Comparison of ENCODE assay signal across 13 cellular contexts in the genomic region with DNA sequence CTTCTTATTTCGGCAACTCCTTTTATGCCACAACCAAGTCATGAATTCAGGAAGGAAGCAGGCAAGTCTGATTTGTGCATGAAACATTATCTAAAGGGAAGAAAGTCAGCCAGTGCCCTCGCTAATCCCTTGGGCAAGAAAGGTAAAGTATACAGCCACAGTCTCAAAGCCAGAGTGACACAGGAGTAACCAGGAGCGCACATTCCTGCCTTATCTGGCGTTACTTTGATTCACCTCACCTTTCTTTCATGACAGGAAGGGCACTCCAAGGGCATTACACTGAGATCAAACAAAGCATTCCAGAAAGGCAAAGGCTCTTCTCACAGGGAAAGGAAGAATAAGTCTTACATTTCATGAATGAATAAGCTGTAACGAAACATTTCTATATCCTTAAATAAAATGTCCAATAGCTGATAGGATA. TPM values are rescaled to one million over a fixed set of nuclear protein-coding genes. Genes with fewer than 3 reads are reported as not detected.
DNase-seq lines count a peak whose midpoint lies in the region; ATAC-seq and TF ChIP-seq lines count a peak whose summit lies in the region.
"Had no signal": no experiment of that assay in that cellular context is flagged by ENCODE, and none has a peak within 500 bp of the region (broad histone marks: within the 10 kb centered on the region; RNA-seq: fewer than 3 reads in every experiment).

No MANE protein-coding gene starts in this region.

- no peak for TF ChIP-seq CTCF in MCF 10A (IDR thresholded peaks at IDR 0.05; ENCODE audit: unreplicated experiment)
- TF ChIP-seq CTCF in GM13976 (IDR thresholded peaks at IDR 0.05; ENCODE audit: borderline replicate concordance, control extremely low read depth, extremely low read depth, insufficient read depth, missing control alignments), result no peak

- H3K36me3 Mint-ChIP-seq in MCF 10A (ENCODE audit: insufficient read depth, unreplicated experiment), result peaks cover 19% of the 10 kb centered on the region
- H3K36me3 Mint-ChIP-seq in effector memory CD8-positive, alpha-beta T cell (ENCODE audit: insufficient read depth), result no peaks in the 10 kb centered on the region

- peaks cover 40% of the 10 kb centered on the region for H3F3A ChIP-seq in GM23248 (ENCODE audit: insufficient read depth)

- POLR2A ChIA-PET in MCF 10A (lab: Yijun Ruan, JAX), result interaction anchor here (1.1 to 1.4 kb wide), 3 partner anchors 13 to 18 kb away, joined by 4 to 11 read pairs (median 8); no protein-coding TSS in a partner anchor

- no peak overlapping the region for H3K9ac ChIP-seq in GM23248

- no peak for ATAC-seq in effector memory CD8-positive, alpha-beta T cell (replicated peaks)

- CTCF ChIA-PET in MCF 10A (lab: Yijun Ruan, JAX), result interaction anchor here (1.3 kb wide), 1 partner anchor 10 kb away, joined by 3 read pairs; no protein-coding TSS in a partner anchor

- WGBS in GM23248 (ENCODE audit: low coverage in 1 of 2, low lambda C conversion rate in 2 of 2, missing lambda C conversion rate in 2 of 2), 2 experiments, result 97 to 98% methylated on average over 5 of the region's 5 CpGs

- H4K20me1 ChIP-seq in GM23248 (ENCODE audit: insufficient read depth), result no peaks in the 10 kb centered on the region

- BruUV-seq in MCF 10A (replicated peaks; lab: Mats Ljungman, UMichigan), result no TSS peak

- no peaks in the 10 kb centered on the region for H3K9me3 Mint-ChIP-seq in MCF 10A (ENCODE audit: unreplicated experiment)
- peaks cover 12 to 18% of the 10 kb centered on the region in 2 donors for H3K9me3 Mint-ChIP-seq in effector memory CD8-positive, alpha-beta T cell
- H3K9me3 Mint-ChIP-seq: activated CD4-positive, alpha-beta T cell treated with anti-CD3 and anti-CD28 coated beads, Interleukin-2, amount 10 ng/mL, durations not matched to agents 7 days and 5 days had no signal

- no peak overlapping the region for H3K4me3 Mint-ChIP-seq in MCF 10A (ENCODE audit: unreplicated experiment)
- no peak overlapping the region for H3K4me3 Mint-ChIP-seq in effector memory CD8-positive, alpha-beta T cell
- H3K4me3 Mint-ChIP-seq: activated CD4-positive, alpha-beta T cell treated with anti-CD3 and anti-CD28 coated beads, Interleukin-2, amount 10 ng/mL, durations not matched to agents 7 days and 5 days; T-helper 1 cell treated with Interleukin-12 subunit alpha and Interleukin-12 subunit beta and Interleukin-4 antibody, amounts not matched to agents 30 μg/mL and 1 μg/mL, for 36 hours had no signal

- H3K27ac ChIP-seq in GM23248, result peak overlapping the region; percentile 79

- in situ Hi-C loops in GM23248 (cut with MboI), result no loop called here
- in situ Hi-C loops in GM13976 (cut with MboI; ENCODE audit: low sequenced_read_pairs, unreplicated experiment), result no loop called here

- H3K4me1 ChIP-seq in GM23248 (ENCODE audit: insufficient read depth), result peaks cover 40% of the 10 kb centered on the region

- H3K4me3 ChIP-seq in GM23248, result no peak overlapping the region

- no peak overlapping the region for H2AFZ ChIP-seq in GM23248

- no peaks in the 10 kb centered on the region for H3K36me3 ChIP-seq in GM23248 (ENCODE audit: low read depth)

- peak overlapping the region; percentile 71 for H3K4me2 ChIP-seq in GM23248 (ENCODE audit: unreplicated experiment)

- intact Hi-C loops in MCF 10A (cut with micrococcal nuclease), result no loop called here

- no peaks in the 10 kb centered on the region for H3K27me3 Mint-ChIP-seq in MCF 10A (ENCODE audit: insufficient read depth, unreplicated experiment)
- H3K27me3 Mint-ChIP-seq in effector memory CD8-positive, alpha-beta T cell, result no peaks in the 10 kb centered on the region
- H3K27me3 Mint-ChIP-seq: activated CD4-positive, alpha-beta T cell treated with anti-CD3 and anti-CD28 coated beads, Interleukin-2, amount 10 ng/mL, durations not matched to agents 7 days and 5 days had no signal

- H3K79me2 ChIP-seq in GM23248 (ENCODE audit: insufficient read depth), result peaks cover 94% of the 10 kb centered on the region

- peak overlapping the region; percentile 88 for H3K27ac Mint-ChIP-seq in MCF 10A (ENCODE audit: low read depth, unreplicated experiment)
- no peak overlapping the region for H3K27ac Mint-ChIP-seq in effector memory CD8-positive, alpha-beta T cell
- H3K27ac Mint-ChIP-seq: activated CD4-positive, alpha-beta T cell treated with anti-CD3 and anti-CD28 coated beads, Interleukin-2, amount 10 ng/mL, durations not matched to agents 7 days and 5 days; T-helper 1 cell treated with Interleukin-12 subunit alpha and Interleukin-12 subunit beta and Interleukin-4 antibody, amounts not matched to agents 30 μg/mL and 1 μg/mL, for 36 hours had no signal

- no peaks in the 10 kb centered on the region for H3K27me3 ChIP-seq in GM23248 (replicated peaks; ENCODE audit: insufficient read depth)

- no peaks in the 10 kb centered on the region for H3K9me2 ChIP-seq in GM23248 (ENCODE audit: insufficient read depth)

- H3K9me3 ChIP-seq in GM23248 (ENCODE audit: low read depth), result no peaks in the 10 kb centered on the region

- H3K4me1 Mint-ChIP-seq in MCF 10A (ENCODE audit: insufficient read depth, unreplicated experiment), result peaks cover 36% of the 10 kb centered on the region
- no peaks in the 10 kb centered on the region for H3K4me1 Mint-ChIP-seq in effector memory CD8-positive, alpha-beta T cell (ENCODE audit: low read depth in 2 of 2)
- H3K4me1 Mint-ChIP-seq: activated CD4-positive, alpha-beta T cell treated with anti-CD3 and anti-CD28 coated beads, Interleukin-2, amount 10 ng/mL, durations not matched to agents 7 days and 5 days had no signal

- DNase-seq in GM23248 (no peak), MCF 10A (ENCODE audit: unreplicated experiment) (no peak), kidney tubule cell (ENCODE audit: low spot score) (peak; percentile 68), renal cortical epithelial cell (ENCODE audit: low read depth) (peak; percentile 54), activated T-cell treated with anti-CD3 and anti-CD28 coated beads for 4 hours (no peak), GM13976 (ENCODE audit: low spot score) (no peak)
- DNase-seq in activated naive CD4-positive, alpha-beta T cell treated with anti-CD3 and anti-CD28 coated beads, Interleukin-2, amount 50 U/mL, for 16 hours, result no peak
- no peak for DNase-seq in effector memory CD8-positive, alpha-beta T cell
- DNase-seq: activated CD4-positive, alpha-beta T cell treated with anti-CD3 and anti-CD28 coated beads, Interleukin-2, amount 10 ng/mL, durations not matched to agents 7 days and 5 days; C1 segment of cervical spinal cord; hypothalamus; stimulated activated CD4-positive, alpha-beta T cell treated with anti-CD3 and anti-CD28 coated beads, Interleukin-15, amount 100 ng/mL, for 24 hours had no signal

RNA-seq across cellular contexts. Expression of gene FAT1, which starts 38.8 kb away (rescaled TPM):
- total RNA-seq in GM23248 (2014; rRNA removed; shearing (Covaris generic)), result 250 and 261 TPM in 2 replicates
- 53.3 and 54.0 TPM in 2 replicates for polyA plus RNA-seq in GM23248 (2016; fragmentation: Nextera tagmentation; extraction: Ambion mirVana)
- total RNA-seq in MCF 10A (2022), result 132 and 165 TPM in 2 replicates
- 251 and 594 TPM in 2 replicates for total RNA-seq in renal cortical epithelial cell

Comparison
In these comparisons a context has a peak if more than half of its experiments do, and no peak if none do; other contexts are left out.
1. DNase-seq: peak in kidney tubule cell (single experiment) and renal cortical epithelial cell (single experiment); none in GM23248 (single experiment), MCF 10A (single experiment), activated naive CD4-positive, alpha-beta T cell treated with anti-CD3 and anti-CD28 coated beads, Interleukin-2, amount 50 U/mL, for 16 hours (single experiment), effector memory CD8-positive, alpha-beta T cell (0 of 3), activated T-cell treated with anti-CD3 and anti-CD28 coated beads for 4 hours (single experiment) and GM13976 (single experiment).